ENCODE assay signal across 18 cellular contexts in genomic region chr10:1556496-1556895, GRCh38.
DNase-seq lines count a peak whose midpoint lies in the region; ATAC-seq and TF ChIP-seq lines count a peak whose summit lies in the region.
"Had no signal": no experiment of that assay in that cellular context is flagged by ENCODE, and none has a peak within 500 bp of the region (broad histone marks: within the 10 kb centered on the region; RNA-seq: fewer than 3 reads in every experiment).

No MANE protein-coding gene starts in this region.

- peak overlapping the region; percentile 31 for H2BK5ac ChIP-seq in neuronal stem cell (ENCODE audit: low read length)

- H3K4ac ChIP-seq in neuronal stem cell (ENCODE audit: low read length) = no peak overlapping the region

- H2BK15ac ChIP-seq in neuronal stem cell (ENCODE audit: low read length) = no peak overlapping the region

- ATAC-seq in Right ventricle myocardium inferior = no peak
- no peak for ATAC-seq in heart right ventricle
- no peak for ATAC-seq in GM19023 (IDR thresholded peaks at IDR 0.05; ENCODE audit: unreplicated experiment)
- no peak for ATAC-seq in HG02938 (IDR thresholded peaks at IDR 0.05; ENCODE audit: unreplicated experiment)
- ATAC-seq: CD8-positive, alpha-beta T cell; HCT116 had no signal

- H3K27me3 Mint-ChIP-seq in CD14-positive monocyte (ENCODE audit: low read depth in 3 of 3) = peaks cover 0 to 8% (median 6%) of the 10 kb centered on the region in 3 donors
- H3K27me3 Mint-ChIP-seq: CD4-positive, CD25-positive, alpha-beta regulatory T cell had no signal

- no peak overlapping the region for H4K91ac ChIP-seq in neuronal stem cell (ENCODE audit: low read depth, low read length, poor library complexity)

- H3K4me3 ChIP-seq in heart right ventricle = no peak overlapping the region
- H3K4me3 ChIP-seq in neuronal stem cell (ENCODE audit: low read length in 2 of 2) = no peak overlapping the region
- H3K4me3 ChIP-seq in spleen = no peak overlapping the region
- H3K4me3 ChIP-seq: GM23248 had no signal

- H3K9ac ChIP-seq in neuronal stem cell (ENCODE audit: low read depth, low read length, poor library complexity) = no peak overlapping the region
- H3K9ac ChIP-seq: GM23248 had no signal

- H3K9me3 Mint-ChIP-seq in CD14-positive monocyte = peaks cover 0 to 2% (median 0%) of the 10 kb centered on the region in 7 donors
- H3K9me3 Mint-ChIP-seq: CD4-positive, CD25-positive, alpha-beta regulatory T cell; CD8-positive, alpha-beta T cell; H9 had no signal

- no peak for TF ChIP-seq POLR2A in spleen (IDR thresholded peaks at IDR 0.05)

- H3K4me2 ChIP-seq in neuronal stem cell (ENCODE audit: insufficient read depth, low read length, poor library complexity, severe bottlenecking) = no peak overlapping the region

- peak overlapping the region; percentile 54 for H3K18ac ChIP-seq in neuronal stem cell (ENCODE audit: low read length)

- intact Hi-C loops in Right ventricle myocardium inferior (cut with DNase I) = no loop called here
- intact Hi-C loops in heart right ventricle (cut with DNase I) = no loop called here
- intact Hi-C loops in CD14-positive monocyte (cut with micrococcal nuclease) = no loop called here
- intact Hi-C loops in spleen (cut with DNase I; ENCODE audit: low total_unique reads) = no loop called here

- H3K9me3 ChIP-seq in heart right ventricle (no peaks in the 10 kb centered on the region), neuronal stem cell (replicated peaks in 1 of 2; ENCODE audit: control insufficient read depth in 2 of 2, insufficient read depth in 1 of 2, low read depth in 1 of 2, low read length in 2 of 2) (no peaks in the 10 kb centered on the region), spleen (no peaks in the 10 kb centered on the region)
- H3K9me3 ChIP-seq: Caco-2 had no signal

- DNase-seq in Right ventricle myocardium inferior (ENCODE audit: missing footprints) (peak; percentile 11), heart right ventricle (no peak), CD14-positive monocyte (ENCODE audit: low spot score) (peak; percentile 17), neuronal stem cell (ENCODE audit: low spot score) (no peak), spleen (peak; percentile 68), ureter (ENCODE audit: low spot score) (no peak)
- DNase-seq: C1 segment of cervical spinal cord; Caco-2; CD4-positive, CD25-positive, alpha-beta regulatory T cell; CD8-positive, alpha-beta T cell; DMS153; DND-41; GM23248; H9 had no signal

- H3K36me3 ChIP-seq in heart right ventricle (no peaks in the 10 kb centered on the region), neuronal stem cell (replicated peaks in 1 of 2; ENCODE audit: control insufficient read depth in 2 of 2, insufficient read depth in 2 of 2, low read length in 2 of 2) (no peaks in the 10 kb centered on the region), spleen (no peaks in the 10 kb centered on the region)

- no peak overlapping the region for H3K23ac ChIP-seq in neuronal stem cell (ENCODE audit: low read depth, low read length, poor library complexity)

- H3K79me1 ChIP-seq in neuronal stem cell (ENCODE audit: low read depth, low read length) = no peaks in the 10 kb centered on the region

- H3K27ac ChIP-seq in heart right ventricle (no peak overlapping the region), neuronal stem cell (replicated peaks; ENCODE audit: low read length) (no peak overlapping the region), spleen (no peak overlapping the region)
- H3K27ac ChIP-seq: GM23248 had no signal

- no peak overlapping the region for H2BK12ac ChIP-seq in neuronal stem cell (ENCODE audit: low read length)

- WGBS in heart right ventricle, 2 donors = 69 to 71% methylated on average over 8 of the region's 8 CpGs
- no CpG with 5 or more reads among the region's 8 CpGs for WGBS in neuronal stem cell (ENCODE audit: extremely low coverage in 2 of 2, insufficient read length in 2 of 2, insufficient replicate concordance in 1 of 2), 2 donors
- WGBS in spleen, 5 donors = 71 to 81% (median 73%) methylated on average over 8 of the region's 8 CpGs

- H3K4me3 Mint-ChIP-seq in CD14-positive monocyte = no peak overlapping the region
- H3K4me3 Mint-ChIP-seq: B cell; CD4-positive, CD25-positive, alpha-beta regulatory T cell; CD8-positive, alpha-beta T cell; H9 had no signal

- TF ChIP-seq CTCF in heart right ventricle (IDR thresholded peaks at IDR 0.05) (no peak), CD14-positive monocyte (IDR thresholded peaks at IDR 0.05) (no peak), spleen (IDR thresholded peaks at IDR 0.05 in 8 of 11, conservative IDR thresholded peaks at IDR 0.05 in 3 of 11) (no peak)

- H3K36me3 Mint-ChIP-seq in CD14-positive monocyte = no peaks in the 10 kb centered on the region
- H3K36me3 Mint-ChIP-seq: CD4-positive, CD25-positive, alpha-beta regulatory T cell; CD8-positive, alpha-beta T cell had no signal

- no peak overlapping the region for H3K14ac ChIP-seq in neuronal stem cell (ENCODE audit: low read length)

- no peak overlapping the region for H2AK5ac ChIP-seq in neuronal stem cell (ENCODE audit: low read depth, low read length)

- H2AFZ ChIP-seq in neuronal stem cell (ENCODE audit: low read length) = no peak overlapping the region
- H2AFZ ChIP-seq: GM23248 had no signal

- no peaks in the 10 kb centered on the region for H3K4me1 Mint-ChIP-seq in CD14-positive monocyte
- H3K4me1 Mint-ChIP-seq: CD4-positive, CD25-positive, alpha-beta regulatory T cell had no signal

- H3K4me1 ChIP-seq in heart right ventricle (peaks cover 0 to 7% (median 0%) of the 10 kb centered on the region in 9 donors), neuronal stem cell (ENCODE audit: control insufficient read depth in 2 of 2, insufficient read depth in 1 of 2, low read depth in 1 of 2, low read length in 2 of 2) (peaks cover 0 to 5% of the 10 kb centered on the region in 2 donors), spleen (no peaks in the 10 kb centered on the region)
- H3K4me1 ChIP-seq: Caco-2 had no signal

- H3K27me3 ChIP-seq in heart right ventricle = peaks cover 0 to 48% (median 17%) of the 10 kb centered on the region in 7 donors
- no peaks in the 10 kb centered on the region for H3K27me3 ChIP-seq in neuronal stem cell (ENCODE audit: control insufficient read depth in 3 of 3, insufficient read depth in 3 of 3, low read depth in 1 of 3, low read length in 3 of 3)
- peaks cover 0 to 49% (median 0%) of the 10 kb centered on the region in 7 donors for H3K27me3 ChIP-seq in spleen (replicated peaks in 1 of 7)

- H4K8ac ChIP-seq in neuronal stem cell (ENCODE audit: low read depth, low read length) = no peak overlapping the region

- H2BK120ac ChIP-seq in neuronal stem cell (ENCODE audit: low read depth, low read length) = no peak overlapping the region

- H3K27ac Mint-ChIP-seq in CD14-positive monocyte = peak overlapping the region in 1 of 7 donors; percentile 24
- H3K27ac Mint-ChIP-seq: B cell; CD4-positive, CD25-positive, alpha-beta regulatory T cell; CD8-positive, alpha-beta T cell had no signal

Comparison
In these comparisons a context has a peak if more than half of its experiments do, and no peak if none do; other contexts are left out.
1. DNase-seq: peak in Right ventricle myocardium inferior (single experiment), CD14-positive monocyte (single experiment) and spleen (single experiment); none in heart right ventricle (0 of 2), neuronal stem cell (single experiment) and ureter (single experiment).